ENCODE assay signal across 1 cellular context in the genomic region with DNA sequence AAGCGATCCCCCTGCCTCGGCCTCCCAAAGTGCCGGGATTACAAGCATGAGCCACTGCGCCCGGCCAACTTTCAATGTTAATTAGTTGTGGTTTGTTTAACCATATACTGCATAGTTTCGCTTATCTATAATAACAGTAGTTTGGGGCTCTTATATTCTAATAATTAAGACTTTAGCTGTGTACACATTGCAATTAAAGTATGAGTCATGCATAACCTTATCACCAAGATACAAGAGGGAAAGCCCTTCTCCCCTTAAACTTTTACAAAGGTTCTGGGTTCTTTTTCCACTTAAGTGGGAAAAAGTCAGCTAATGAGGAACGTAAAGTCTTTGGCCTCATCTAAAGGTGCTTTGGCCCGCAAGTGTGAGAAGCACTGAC.
A peak's percentile ranks its signal among the peaks of the same experiment; 100 is the strongest.
TF ChIP-seq lines count a peak whose summit lies in the region.

No MANE protein-coding gene starts in this region.

TF ChIP-seq in K562, 482 proteins besides CTCF, POLR2A, EP300 and RAD21 (continued from another document):
- no peak for TF ChIP-seq SFPQ (IDR thresholded peaks at IDR 0.05; ENCODE audit: low read depth, low read length)
- TF ChIP-seq RBM15 (IDR thresholded peaks at IDR 0.05; ENCODE audit: insufficient read depth, low read length) = no peak
- no peak for TF ChIP-seq ZNF263 (CRISPR knock-in tag; IDR thresholded peaks at IDR 0.05; ENCODE audit: borderline replicate concordance)
- TF ChIP-seq RB1 (IDR thresholded peaks at IDR 0.05; ENCODE audit: low read depth) = no peak
- TF ChIP-seq, protein P1, sequence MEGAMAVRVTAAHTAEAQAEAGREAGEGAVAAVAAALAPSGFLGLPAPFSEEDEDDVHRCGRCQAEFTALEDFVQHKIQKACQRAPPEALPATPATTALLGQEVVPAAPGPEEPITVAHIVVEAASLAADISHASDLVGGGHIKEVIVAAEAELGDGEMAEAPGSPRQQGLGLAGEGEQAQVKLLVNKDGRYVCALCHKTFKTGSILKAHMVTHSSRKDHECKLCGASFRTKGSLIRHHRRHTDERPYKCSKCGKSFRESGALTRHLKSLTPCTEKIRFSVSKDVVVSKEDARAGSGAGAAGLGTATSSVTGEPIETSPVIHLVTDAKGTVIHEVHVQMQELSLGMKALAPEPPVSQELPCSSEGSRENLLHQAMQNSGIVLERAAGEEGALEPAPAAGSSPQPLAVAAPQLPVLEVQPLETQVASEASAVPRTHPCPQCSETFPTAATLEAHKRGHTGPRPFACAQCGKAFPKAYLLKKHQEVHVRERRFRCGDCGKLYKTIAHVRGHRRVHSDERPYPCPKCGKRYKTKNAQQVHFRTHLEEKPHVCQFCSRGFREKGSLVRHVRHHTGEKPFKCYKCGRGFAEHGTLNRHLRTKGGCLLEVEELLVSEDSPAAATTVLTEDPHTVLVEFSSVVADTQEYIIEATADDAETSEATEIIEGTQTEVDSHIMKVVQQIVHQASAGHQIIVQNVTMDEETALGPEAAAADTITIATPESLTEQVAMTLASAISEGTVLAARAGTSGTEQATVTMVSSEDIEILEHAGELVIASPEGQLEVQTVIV (CRISPR knock-in tag; IDR thresholded peaks at IDR 0.05; ENCODE audit: borderline replicate concordance) = no peak
- TF ChIP-seq XRCC3 (IDR thresholded peaks at IDR 0.05) = no peak
- no peak for TF ChIP-seq HNRNPUL1 (IDR thresholded peaks at IDR 0.05; ENCODE audit: low read length)
- TF ChIP-seq SMARCC2 (IDR thresholded peaks at IDR 0.05; ENCODE audit: low read depth) = peak; percentile 68; the same call in 1 of the 2 replicates
- no peak for TF ChIP-seq PPARD (CRISPR knock-in tag; IDR thresholded peaks at IDR 0.05)
- TF ChIP-seq FOSL1 (tag; conservative IDR thresholded peaks at IDR 0.05) = peak; percentile 93
- TF ChIP-seq ZNF212 (CRISPR knock-in tag; IDR thresholded peaks at IDR 0.05) = no peak
- TF ChIP-seq DIDO1 (tag; IDR thresholded peaks at IDR 0.05; ENCODE audit: low read depth) = no peak
- TF ChIP-seq MCM2 (IDR thresholded peaks at IDR 0.05; ENCODE audit: low read depth) = no peak
- no peak for TF ChIP-seq UBTF (IDR thresholded peaks at IDR 0.05; ENCODE audit: borderline replicate concordance in 1 of 2, low read depth in 2 of 2, low read length in 2 of 2)
- no peak for TF ChIP-seq ZNF324 (CRISPR knock-in tag; IDR thresholded peaks at IDR 0.05)
- no peak for TF ChIP-seq POLR3G (IDR thresholded peaks at IDR 0.05; ENCODE audit: extremely low read depth, insufficient read length, insufficient replicate concordance)
- no peak for TF ChIP-seq SP2 (IDR thresholded peaks at IDR 0.05; ENCODE audit: extremely low read depth, low read depth, low read length, poor library complexity, severe bottlenecking)
- TF ChIP-seq ZSCAN29 (IDR thresholded peaks at IDR 0.05) = no peak
- TF ChIP-seq ZBTB7A (IDR thresholded peaks at IDR 0.05; ENCODE audit: borderline replicate concordance, control insufficient read depth, low read depth, low read length) = no peak
- no peak for TF ChIP-seq NR2F6 (CRISPR knock-in tag; IDR thresholded peaks at IDR 0.05)
- no peak for TF ChIP-seq SIN3A (IDR thresholded peaks at IDR 0.05; ENCODE audit: borderline replicate concordance in 2 of 2, control insufficient read depth in 1 of 2, low read depth in 2 of 2, low read length in 2 of 2)
- no peak for TF ChIP-seq U2AF1 (optimal IDR thresholded peaks at IDR 0.05; ENCODE audit: low read depth, low read length)
- peak; percentile 82 for TF ChIP-seq DACH1 (IDR thresholded peaks at IDR 0.05; ENCODE audit: partially characterized antibody)
- TF ChIP-seq CBX8 (IDR thresholded peaks at IDR 0.05; ENCODE audit: borderline replicate concordance, extremely low read depth, low read depth, low read length, poor library complexity, severe bottlenecking) = no peak
- no peak for TF ChIP-seq HDAC1 (IDR thresholded peaks at IDR 0.05)
- TF ChIP-seq ILF3 (IDR thresholded peaks at IDR 0.05; ENCODE audit: borderline replicate concordance) = no peak
- no peak for TF ChIP-seq ERF (CRISPR knock-in tag; IDR thresholded peaks at IDR 0.05)
- TF ChIP-seq SMC3 (conservative IDR thresholded peaks at IDR 0.05; ENCODE audit: insufficient read depth, low read depth, low read length) = no peak
- peak; percentile 94 for TF ChIP-seq JUND (IDR thresholded peaks at IDR 0.05; ENCODE audit: borderline replicate concordance, low read depth, low read length)
- peak; percentile 92; the same call in 1 of the 3 replicates for TF ChIP-seq JUND (tag; IDR thresholded peaks at IDR 0.05; ENCODE audit: borderline replicate concordance, low read depth, low read length)
- TF ChIP-seq SAFB2 (IDR thresholded peaks at IDR 0.05; ENCODE audit: borderline replicate concordance, low read depth, low read length, severe bottlenecking) = no peak
- TF ChIP-seq PTBP1 (IDR thresholded peaks at IDR 0.05; ENCODE audit: low read depth, low read length) = no peak
- TF ChIP-seq NCOA2 (IDR thresholded peaks at IDR 0.05; ENCODE audit: partially characterized antibody in 2 of 2) = no peak
- 0 out of 2 replicates have a peak, but pooled peaks have one; percentile 48 for TF ChIP-seq JUNB (CRISPR knock-in tag; conservative IDR thresholded peaks at IDR 0.05)
- TF ChIP-seq SMARCA4 (IDR thresholded peaks at IDR 0.05) = peak; percentile 75
- TF ChIP-seq, protein P2, sequence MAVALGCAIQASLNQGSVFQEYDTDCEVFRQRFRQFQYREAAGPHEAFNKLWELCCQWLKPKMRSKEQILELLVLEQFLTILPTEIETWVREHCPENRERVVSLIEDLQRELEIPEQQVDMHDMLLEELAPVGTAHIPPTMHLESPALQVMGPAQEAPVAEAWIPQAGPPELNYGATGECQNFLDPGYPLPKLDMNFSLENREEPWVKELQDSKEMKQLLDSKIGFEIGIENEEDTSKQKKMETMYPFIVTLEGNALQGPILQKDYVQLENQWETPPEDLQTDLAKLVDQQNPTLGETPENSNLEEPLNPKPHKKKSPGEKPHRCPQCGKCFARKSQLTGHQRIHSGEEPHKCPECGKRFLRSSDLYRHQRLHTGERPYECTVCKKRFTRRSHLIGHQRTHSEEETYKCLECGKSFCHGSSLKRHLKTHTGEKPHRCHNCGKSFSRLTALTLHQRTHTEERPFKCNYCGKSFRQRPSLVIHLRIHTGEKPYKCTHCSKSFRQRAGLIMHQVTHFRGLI (CRISPR knock-in tag; IDR thresholded peaks at IDR 0.05) = no peak
- TF ChIP-seq, protein P3, sequence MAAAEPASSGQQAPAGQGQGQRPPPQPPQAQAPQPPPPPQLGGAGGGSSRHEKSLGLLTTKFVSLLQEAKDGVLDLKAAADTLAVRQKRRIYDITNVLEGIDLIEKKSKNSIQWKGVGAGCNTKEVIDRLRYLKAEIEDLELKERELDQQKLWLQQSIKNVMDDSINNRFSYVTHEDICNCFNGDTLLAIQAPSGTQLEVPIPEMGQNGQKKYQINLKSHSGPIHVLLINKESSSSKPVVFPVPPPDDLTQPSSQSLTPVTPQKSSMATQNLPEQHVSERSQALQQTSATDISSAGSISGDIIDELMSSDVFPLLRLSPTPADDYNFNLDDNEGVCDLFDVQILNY (CRISPR knock-in tag; IDR thresholded peaks at IDR 0.05) = no peak
- no peak for TF ChIP-seq POLR2G (IDR thresholded peaks at IDR 0.05; ENCODE audit: low read depth, low read length)
- TF ChIP-seq TAL1 (IDR thresholded peaks at IDR 0.05) = peak; percentile 21; the same call in 1 of the 2 replicates
- TF ChIP-seq, protein P4, sequence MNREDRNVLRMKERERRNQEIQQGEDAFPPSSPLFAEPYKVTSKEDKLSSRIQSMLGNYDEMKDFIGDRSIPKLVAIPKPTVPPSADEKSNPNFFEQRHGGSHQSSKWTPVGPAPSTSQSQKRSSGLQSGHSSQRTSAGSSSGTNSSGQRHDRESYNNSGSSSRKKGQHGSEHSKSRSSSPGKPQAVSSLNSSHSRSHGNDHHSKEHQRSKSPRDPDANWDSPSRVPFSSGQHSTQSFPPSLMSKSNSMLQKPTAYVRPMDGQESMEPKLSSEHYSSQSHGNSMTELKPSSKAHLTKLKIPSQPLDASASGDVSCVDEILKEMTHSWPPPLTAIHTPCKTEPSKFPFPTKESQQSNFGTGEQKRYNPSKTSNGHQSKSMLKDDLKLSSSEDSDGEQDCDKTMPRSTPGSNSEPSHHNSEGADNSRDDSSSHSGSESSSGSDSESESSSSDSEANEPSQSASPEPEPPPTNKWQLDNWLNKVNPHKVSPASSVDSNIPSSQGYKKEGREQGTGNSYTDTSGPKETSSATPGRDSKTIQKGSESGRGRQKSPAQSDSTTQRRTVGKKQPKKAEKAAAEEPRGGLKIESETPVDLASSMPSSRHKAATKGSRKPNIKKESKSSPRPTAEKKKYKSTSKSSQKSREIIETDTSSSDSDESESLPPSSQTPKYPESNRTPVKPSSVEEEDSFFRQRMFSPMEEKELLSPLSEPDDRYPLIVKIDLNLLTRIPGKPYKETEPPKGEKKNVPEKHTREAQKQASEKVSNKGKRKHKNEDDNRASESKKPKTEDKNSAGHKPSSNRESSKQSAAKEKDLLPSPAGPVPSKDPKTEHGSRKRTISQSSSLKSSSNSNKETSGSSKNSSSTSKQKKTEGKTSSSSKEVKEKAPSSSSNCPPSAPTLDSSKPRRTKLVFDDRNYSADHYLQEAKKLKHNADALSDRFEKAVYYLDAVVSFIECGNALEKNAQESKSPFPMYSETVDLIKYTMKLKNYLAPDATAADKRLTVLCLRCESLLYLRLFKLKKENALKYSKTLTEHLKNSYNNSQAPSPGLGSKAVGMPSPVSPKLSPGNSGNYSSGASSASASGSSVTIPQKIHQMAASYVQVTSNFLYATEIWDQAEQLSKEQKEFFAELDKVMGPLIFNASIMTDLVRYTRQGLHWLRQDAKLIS (CRISPR knock-in tag; IDR thresholded peaks at IDR 0.05) = 0 out of 2 replicates have a peak, but pooled peaks have one; percentile 28
